18 cellular contexts compared by ENCODE assay signal in the genomic region with DNA sequence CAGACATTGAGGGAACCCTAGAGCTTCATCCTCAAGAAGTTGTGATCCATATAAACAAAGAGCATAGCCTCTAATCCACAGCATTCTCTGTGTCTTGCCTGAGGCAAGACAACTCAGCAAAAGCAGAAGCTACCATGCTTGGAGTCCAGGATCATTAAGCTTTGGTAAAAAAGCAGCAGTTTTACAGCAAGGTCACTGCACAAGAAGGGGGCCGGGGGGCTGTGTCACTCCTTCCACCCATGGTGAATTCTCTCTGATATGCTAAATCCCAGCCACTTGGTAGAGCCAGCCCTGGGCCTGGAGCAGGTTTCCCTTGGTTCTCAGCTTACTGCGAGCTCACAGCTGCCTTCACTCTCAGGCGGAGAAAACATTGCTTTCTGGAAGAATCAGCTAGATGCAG.
A peak's percentile ranks its signal among the peaks of the same experiment; 100 is the strongest.
DNase-seq lines count a peak whose midpoint lies in the region; ATAC-seq lines count a peak whose summit lies in the region.
"Had no signal": no experiment of that assay in that cellular context is flagged by ENCODE, and none has a peak within 500 bp of the region (broad histone marks: within the 10 kb centered on the region; RNA-seq: fewer than 3 reads in every experiment).

No MANE protein-coding gene starts in this region.

- no peak overlapping the region for H3K4me3 ChIP-seq in H7 (ENCODE audit: insufficient read depth, low read depth, low read length)
- H3K4me3 ChIP-seq: MG63 had no signal

- no peak for ATAC-seq in GM19467 (IDR thresholded peaks at IDR 0.05; ENCODE audit: unreplicated experiment)
- no peak for ATAC-seq in activated CD4-positive, CD25-positive, alpha-beta regulatory T cell treated with anti-CD3 and anti-CD28 coated beads, Interleukin-2, amount 50 U/mL, for 24 hours
- ATAC-seq: CD8-positive, alpha-beta T cell; Panc1 had no signal

- no peaks in the 10 kb centered on the region for H3K36me3 ChIP-seq in H7 (replicated peaks; ENCODE audit: control insufficient read depth, insufficient read depth, low read length)
- H3K36me3 ChIP-seq: MG63 had no signal

- H3K27me3 ChIP-seq in H7 (ENCODE audit: control insufficient read depth, insufficient read depth, low read length) = no peaks in the 10 kb centered on the region
- H3K27me3 ChIP-seq: MG63 had no signal

- DNase-seq in H7 (peak; percentile 21), NCI-H69 (lab: John Stamatoyannopoulos, UW) (peak; percentile 47), iPS-NIHi7 (ENCODE audit: extremely low spot score) (peak; percentile 38), HT-29 (ENCODE audit: low spot score) (no peak)
- DNase-seq in activated CD8-positive, alpha-beta memory T cell treated with anti-CD3 and anti-CD28 coated beads, Interleukin-2, amount 50 U/mL, for 4 hours = no peak
- DNase-seq: Caco-2; CD8-positive, alpha-beta T cell; DMS 273 treated with DMSO at 0.1 percent for 48 hours; DMS79; KBM-7; MG63; NCI-H146; NCI-H1930; NCI-H2107; SHP77 treated with DMSO at 0.1 percent for 48 hours had no signal

Comparison
In these comparisons a context has a peak if more than half of its experiments do, and no peak if none do; other contexts are left out.
1. DNase-seq: peak in H7 (single experiment), NCI-H69 (single experiment) and iPS-NIHi7 (single experiment); none in activated CD8-positive, alpha-beta memory T cell treated with anti-CD3 and anti-CD28 coated beads, Interleukin-2, amount 50 U/mL, for 4 hours (single experiment) and HT-29 (single experiment).